In genomic region chr1:3012511-3013291, GRCh38 we compare ENCODE assay signal across 8 cellular contexts. TPM values are rescaled to one million over a fixed set of nuclear protein-coding genes. Genes with fewer than 3 reads are reported as not detected.
DNase-seq lines count a peak whose midpoint lies in the region; ATAC-seq and TF ChIP-seq lines count a peak whose summit lies in the region.

No MANE protein-coding gene starts in this region.

- H3K4me1 Mint-ChIP-seq in activated T-helper 1 cell treated with anti-CD3 and anti-CD28 coated beads, Interleukin-12 subunit alpha, Interleukin-12 subunit beta, Interleukin-2, Interleukin-4 antibody, amounts not matched to agents 30 ng/mL and 10 ng/mL and 1 ng/mL, durations not matched to agents 14 hours and 24 hours and 36 hours (ENCODE audit: low read depth) = no peaks in the 10 kb centered on the region
- H3K4me1 Mint-ChIP-seq in T-helper 2 cell treated with Interferon-gamma antibody and Interleukin-4, amounts not matched to agents 5 μg/mL and 100 μg/mL, for 36 hours (ENCODE audit: low read depth) = no peaks in the 10 kb centered on the region

- H3K27me3 Mint-ChIP-seq in activated T-helper 1 cell treated with anti-CD3 and anti-CD28 coated beads, Interleukin-12 subunit alpha, Interleukin-12 subunit beta, Interleukin-2, Interleukin-4 antibody, amounts not matched to agents 30 ng/mL and 10 ng/mL and 1 ng/mL, durations not matched to agents 14 hours and 24 hours and 36 hours (ENCODE audit: insufficient read depth) = no peaks in the 10 kb centered on the region
- no peaks in the 10 kb centered on the region for H3K27me3 Mint-ChIP-seq in T-helper 2 cell treated with Interferon-gamma antibody and Interleukin-4, amounts not matched to agents 5 μg/mL and 100 μg/mL, for 36 hours (ENCODE audit: low read depth)

- no peak overlapping the region for H3K4me3 ChIP-seq in heart left ventricle
- peak overlapping the region in 2 of 4 donors; percentile 12 to 28 for H3K4me3 ChIP-seq in sigmoid colon

- intact Hi-C loops in activated T-helper 1 cell treated with anti-CD3 and anti-CD28 coated beads, Interleukin-12 subunit alpha, Interleukin-12 subunit beta, Interleukin-2, Interleukin-4 antibody, amounts not matched to agents 30 ng/mL and 10 ng/mL and 1 ng/mL, durations not matched to agents 14 hours and 24 hours and 36 hours (cut with micrococcal nuclease) = no loop called here
- intact Hi-C loops in heart left ventricle (cut with DNase I) (loop anchor here (1.0 to 10.0 kb wide), 10 partner anchors 52 to 412 kb away; no protein-coding TSS in a partner anchor), sigmoid colon (cut with DNase I) (loop anchor here (1.0 to 5.0 kb wide), 4 partner anchors 272 to 412 kb away; no protein-coding TSS in a partner anchor)

- H3K9me3 ChIP-seq in heart left ventricle (peaks cover 0 to 15% (median 1%) of the 10 kb centered on the region in 12 donors), sigmoid colon (peaks cover 0 to 14% (median 0%) of the 10 kb centered on the region in 4 donors)

- H3K27me3 ChIP-seq in heart left ventricle (peaks cover 0 to 41% (median 6%) of the 10 kb centered on the region in 9 donors), sigmoid colon (peaks cover 14 to 88% (median 60%) of the 10 kb centered on the region in 3 donors)

- H3K4me1 ChIP-seq in heart left ventricle (peaks cover 0 to 7% (median 0%) of the 10 kb centered on the region in 12 donors), sigmoid colon (peaks cover 0 to 16% (median 13%) of the 10 kb centered on the region in 4 donors)

- TF ChIP-seq CTCF in heart left ventricle (IDR thresholded peaks at IDR 0.05) = peak; percentile 74 to 96 (median 80)
- peak in 3 of 4 experiments; percentile 56 to 92 (median 60) for TF ChIP-seq CTCF in sigmoid colon (IDR thresholded peaks at IDR 0.05)

- H3K27ac ChIP-seq in heart left ventricle = no peak overlapping the region
- no peak overlapping the region for H3K27ac ChIP-seq in sigmoid colon

- 30 to 41% (median 31%) methylated on average over 35 to 41 of the region's 41 CpGs for WGBS in heart left ventricle, 4 donors
- 28 to 29% methylated on average over 41 of the region's 41 CpGs for WGBS in sigmoid colon, 2 donors

- ATAC-seq in heart left ventricle (peak in 3 of 4 donors; percentile 74 to 88 (median 79)), HG02623 (IDR thresholded peaks at IDR 0.05; ENCODE audit: unreplicated experiment) (no peak), GM18498 (IDR thresholded peaks at IDR 0.05; ENCODE audit: unreplicated experiment) (no peak)

- no peak overlapping the region for H3K4me3 Mint-ChIP-seq in activated T-helper 1 cell treated with anti-CD3 and anti-CD28 coated beads, Interleukin-12 subunit alpha, Interleukin-12 subunit beta, Interleukin-2, Interleukin-4 antibody, amounts not matched to agents 30 ng/mL and 10 ng/mL and 1 ng/mL, durations not matched to agents 14 hours and 24 hours and 36 hours
- no peak overlapping the region for H3K4me3 Mint-ChIP-seq in T-helper 2 cell treated with Interferon-gamma antibody and Interleukin-4, amounts not matched to agents 5 μg/mL and 100 μg/mL, for 36 hours

- DNase-seq in C1 segment of cervical spinal cord (lab: John Stamatoyannopoulos, UW) (peak in 11 of 14 donors; percentile 33 to 90 (median 60)), M059J (ENCODE audit: low read depth) (peak; percentile 7), heart left ventricle (peak; percentile 35 to 81 (median 42)), sigmoid colon (peak; percentile 66)
- DNase-seq in activated T-helper 1 cell treated with anti-CD3 and anti-CD28 coated beads, Interleukin-12 subunit alpha, Interleukin-12 subunit beta, Interleukin-2, Interleukin-4 antibody, amounts not matched to agents 30 ng/mL and 10 ng/mL and 1 ng/mL, durations not matched to agents 14 hours and 24 hours and 36 hours (ENCODE audit: low spot score) = peak; percentile 8
- no peak for DNase-seq in T-helper 2 cell treated with Interferon-gamma antibody and Interleukin-4, amounts not matched to agents 5 μg/mL and 100 μg/mL, for 36 hours (ENCODE audit: low spot score)

- no peak for TF ChIP-seq POLR2A in heart left ventricle (IDR thresholded peaks at IDR 0.05)
- TF ChIP-seq POLR2A in sigmoid colon (IDR thresholded peaks at IDR 0.05) = no peak

- no peak for TF ChIP-seq EP300 in sigmoid colon (IDR thresholded peaks at IDR 0.05)

- H3K36me3 Mint-ChIP-seq in activated T-helper 1 cell treated with anti-CD3 and anti-CD28 coated beads, Interleukin-12 subunit alpha, Interleukin-12 subunit beta, Interleukin-2, Interleukin-4 antibody, amounts not matched to agents 30 ng/mL and 10 ng/mL and 1 ng/mL, durations not matched to agents 14 hours and 24 hours and 36 hours (ENCODE audit: low read depth) = no peaks in the 10 kb centered on the region
- no peaks in the 10 kb centered on the region for H3K36me3 Mint-ChIP-seq in T-helper 2 cell treated with Interferon-gamma antibody and Interleukin-4, amounts not matched to agents 5 μg/mL and 100 μg/mL, for 36 hours (ENCODE audit: low read depth)

- no peak overlapping the region for H3K27ac Mint-ChIP-seq in activated T-helper 1 cell treated with anti-CD3 and anti-CD28 coated beads, Interleukin-12 subunit alpha, Interleukin-12 subunit beta, Interleukin-2, Interleukin-4 antibody, amounts not matched to agents 30 ng/mL and 10 ng/mL and 1 ng/mL, durations not matched to agents 14 hours and 24 hours and 36 hours
- H3K27ac Mint-ChIP-seq in T-helper 2 cell treated with Interferon-gamma antibody and Interleukin-4, amounts not matched to agents 5 μg/mL and 100 μg/mL, for 36 hours = no peak overlapping the region

- H3K9me3 Mint-ChIP-seq in activated T-helper 1 cell treated with anti-CD3 and anti-CD28 coated beads, Interleukin-12 subunit alpha, Interleukin-12 subunit beta, Interleukin-2, Interleukin-4 antibody, amounts not matched to agents 30 ng/mL and 10 ng/mL and 1 ng/mL, durations not matched to agents 14 hours and 24 hours and 36 hours = peaks cover 10% of the 10 kb centered on the region
- H3K9me3 Mint-ChIP-seq in T-helper 2 cell treated with Interferon-gamma antibody and Interleukin-4, amounts not matched to agents 5 μg/mL and 100 μg/mL, for 36 hours = peaks cover 10% of the 10 kb centered on the region

- H3K36me3 ChIP-seq in heart left ventricle (no peaks in the 10 kb centered on the region), sigmoid colon (no peaks in the 10 kb centered on the region)

RNA-seq across cellular contexts. Expression of gene ACTRT2, which starts 8.6 kb away (rescaled TPM):
- not detected in 2 replicates for total RNA-seq in M059J (2014; rRNA removed; shearing (Covaris generic))
- not detected in 2 replicates for total RNA-seq in activated T-helper 1 cell treated with anti-CD3 and anti-CD28 coated beads, Interleukin-12 subunit alpha, Interleukin-12 subunit beta, Interleukin-2, Interleukin-4 antibody, amounts not matched to agents 30 ng/mL and 10 ng/mL and 1 ng/mL, durations not matched to agents 14 hours and 24 hours and 36 hours
- total RNA-seq in heart left ventricle = not detected
- polyA plus RNA-seq in heart left ventricle = not detected
- total RNA-seq in sigmoid colon = not detected
- not detected for polyA plus RNA-seq in sigmoid colon

RNA-seq across cellular contexts. Expression of gene PRDM16, which starts 56.3 kb away (rescaled TPM):
- total RNA-seq in M059J (2014; rRNA removed; shearing (Covaris generic)) = not detected in 2 replicates
- total RNA-seq in activated T-helper 1 cell treated with anti-CD3 and anti-CD28 coated beads, Interleukin-12 subunit alpha, Interleukin-12 subunit beta, Interleukin-2, Interleukin-4 antibody, amounts not matched to agents 30 ng/mL and 10 ng/mL and 1 ng/mL, durations not matched to agents 14 hours and 24 hours and 36 hours = not detected in 2 replicates
- total RNA-seq in heart left ventricle (10 to 100 TPM in 7 of 9 donors, 1 to 10 TPM in 2; 6.0 to 22.7 (median 14.4) TPM), sigmoid colon (1 to 10 TPM in 1 of 4 donors, under 1 TPM in 3; 0.14 to 1.1 (median 0.60) TPM)
- polyA plus RNA-seq in heart left ventricle (10 to 100 TPM; 11.3 to 13.1 TPM), sigmoid colon (1 to 10 TPM in 1 of 3 donors, under 1 TPM in 2; under 0.01 to 1.7 (median 0.46) TPM)

Comparison
In these comparisons a context has a peak if more than half of its experiments do, and no peak if none do; other contexts are left out.
1. ATAC-seq: peak in heart left ventricle (3 of 4); none in HG02623 (single experiment) and GM18498 (single experiment).